Comparison of ENCODE assay signal across 10 cellular contexts in genomic region chr5:100270323-100270771, GRCh38.
A peak's percentile ranks its signal among the peaks of the same experiment; 100 is the strongest.
DNase-seq lines count a peak whose midpoint lies in the region; ATAC-seq and TF ChIP-seq lines count a peak whose summit lies in the region.
"Had no signal": no experiment of that assay in that cellular context is flagged by ENCODE, and none has a peak within 500 bp of the region (broad histone marks: within the 10 kb centered on the region; RNA-seq: fewer than 3 reads in every experiment).

No MANE protein-coding gene starts in this region.

- no peaks in the 10 kb centered on the region for H3K9me3 ChIP-seq in SK-N-MC (ENCODE audit: low read depth, low read length)
- H3K9me3 ChIP-seq: body of pancreas had no signal

- H3K4me3 ChIP-seq in SK-N-MC, result peak overlapping the region; percentile 71
- H3K4me3 ChIP-seq: body of pancreas had no signal

- peak; percentile 39 for ATAC-seq in GM18505 (IDR thresholded peaks at IDR 0.05; ENCODE audit: unreplicated experiment)
- peak; percentile 59 for ATAC-seq in HG02970 (IDR thresholded peaks at IDR 0.05; ENCODE audit: low FRiP score, unreplicated experiment)
- no peak for ATAC-seq in Right ventricle myocardium superior (ENCODE audit: poor library complexity)
- ATAC-seq: body of pancreas had no signal

- no peak for TF ChIP-seq POLR2A in GM18505 (IDR thresholded peaks at IDR 0.05; ENCODE audit: borderline replicate concordance, extremely low read depth, insufficient read depth, insufficient read length)

- no peaks in the 10 kb centered on the region for H3K36me3 ChIP-seq in SK-N-MC (ENCODE audit: insufficient read depth, low read length)

- intact Hi-C loops in Right ventricle myocardium superior (cut with DNase I), result no loop called here

- peak overlapping the region; percentile 41 for H3K9ac ChIP-seq in SK-N-MC (ENCODE audit: insufficient read length)

- peak overlapping the region; percentile 83 for H3K27ac ChIP-seq in SK-N-MC
- H3K27ac ChIP-seq: body of pancreas had no signal

- peak; percentile 28 for DNase-seq in SK-N-MC (ENCODE audit: low read depth, low spot score)
- peak; percentile 98 for DNase-seq in kidney tubule cell (ENCODE audit: low spot score)
- no peak for DNase-seq in GM20000 (ENCODE audit: low spot score)
- no peak for DNase-seq in RKO (ENCODE audit: low spot score)
- DNase-seq in SIG-M5 treated with dmso at 0.1 percent for 504 hours (lab: John Stamatoyannopoulos, UW; ENCODE audit: unreplicated experiment), result no peak
- no peak for DNase-seq in Right ventricle myocardium superior
- DNase-seq: activated CD4-positive, alpha-beta memory T cell treated with anti-CD3 and anti-CD28 coated beads for 36 hours; body of pancreas had no signal

- TF ChIP-seq CTCF in GM20000 (IDR thresholded peaks at IDR 0.05; ENCODE audit: extremely low read depth, missing control alignments), result no peak

Comparison
In these comparisons a context has a peak if more than half of its experiments do, and no peak if none do; other contexts are left out.
1. DNase-seq: peak in SK-N-MC (single experiment) and kidney tubule cell (single experiment); none in GM20000 (single experiment), RKO (single experiment), SIG-M5 treated with dmso at 0.1 percent for 504 hours (single experiment) and Right ventricle myocardium superior (single experiment).